In the genomic region with DNA sequence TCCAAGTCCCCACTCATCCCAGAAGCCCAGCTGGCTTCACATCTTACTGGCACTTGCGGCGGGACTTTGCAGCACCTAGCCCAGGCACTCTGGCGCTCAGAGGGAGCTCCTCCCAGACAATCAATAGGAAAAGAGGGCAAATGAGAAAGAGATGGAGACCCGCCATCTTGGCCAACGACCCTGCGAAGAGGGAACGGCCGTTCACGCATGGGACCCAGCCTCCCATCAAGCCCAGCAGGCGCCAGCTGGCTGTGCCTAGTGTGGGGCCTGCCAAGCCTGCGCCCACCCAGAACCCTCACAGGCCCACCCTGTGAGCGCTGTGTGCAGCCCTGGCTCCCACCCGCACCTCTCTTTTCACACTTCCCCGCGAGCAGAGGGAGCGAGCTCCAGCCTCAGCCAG, we compare ENCODE assay signal across 26 cellular contexts.
"Had no signal": no experiment of that assay in that cellular context is flagged by ENCODE, and none has a peak within 500 bp of the region (broad histone marks: within the 10 kb centered on the region; RNA-seq: fewer than 3 reads in every experiment).

No MANE protein-coding gene starts in this region.

- H3K27me3 ChIP-seq: adrenal gland, ascending aorta, breast epithelium, cardiac muscle cell, colonic mucosa had no signal

- H3K4me1 ChIP-seq: adrenal gland, ascending aorta, breast epithelium, colonic mucosa, esophagus squamous epithelium, gastroesophageal sphincter had no signal

- H3K4me3 ChIP-seq: adrenal gland, ascending aorta, breast epithelium, cardiac muscle cell, colonic mucosa, esophagus squamous epithelium, gastroesophageal sphincter had no signal

- ATAC-seq: activated CD4-positive, alpha-beta T cell treated with anti-CD3 and anti-CD28 coated beads for 36 hours; activated naive CD8-positive, alpha-beta T cell treated with anti-CD3 and anti-CD28 coated beads, Interleukin-2, amount 50 U/mL, for 24 hours; activated T-cell treated with anti-CD3 and anti-CD28 coated beads, Interleukin-2, amount 50 U/mL, for 72 hours; gastroesophageal sphincter had no signal

- H3K27ac ChIP-seq: adrenal gland, ascending aorta, breast epithelium, cardiac muscle cell, colonic mucosa, epithelial cell of prostate, esophagus squamous epithelium, gastroesophageal sphincter had no signal

- DNase-seq: activated CD4-positive, alpha-beta memory T cell treated with anti-CD3 and anti-CD28 coated beads for 36 hours; activated CD4-positive, alpha-beta T cell treated with anti-CD3 and anti-CD28 coated beads for 36 hours; activated CD4-positive, alpha-beta T cell treated with anti-CD3 and anti-CD28 coated beads, Interleukin-2, amount 10 ng/mL, durations not matched to agents 24 days and 14 days; activated CD4-positive, CD25-positive, alpha-beta regulatory T cell; activated CD4-positive, CD25-positive, alpha-beta regulatory T cell treated with anti-CD3 and anti-CD28 coated beads, Interleukin-2, amount 50 U/mL, for 72 hours; activated CD8-positive, alpha-beta memory T cell treated with anti-CD3 and anti-CD28 coated beads, Interleukin-2, amount 50 U/mL, for 48 hours; activated naive CD4-positive, alpha-beta T cell treated with anti-CD3 and anti-CD28 coated beads for 36 hours; activated naive CD8-positive, alpha-beta T cell treated with anti-CD3 and anti-CD28 coated beads for 36 hours; activated naive CD8-positive, alpha-beta T cell treated with anti-CD3 and anti-CD28 coated beads, Interleukin-2, amount 50 U/mL, for 24 hours; activated T-cell treated with anti-CD3 and anti-CD28 coated beads for 4 hours; activated T-cell treated with anti-CD3 and anti-CD28 coated beads, Interleukin-2, amount 50 U/mL, for 24 hours; activated T-cell treated with anti-CD3 and anti-CD28 coated beads, Interleukin-2, amount 50 U/mL, for 72 hours; adrenal gland; amygdala; central memory CD4-positive, alpha-beta T cell; cerebellar nuclear complex; colonic mucosa; effector CD8-positive, alpha-beta T cell; esophagus squamous epithelium; foreskin melanocyte; T-helper 2 cell had no signal

- H3K36me3 ChIP-seq: adrenal gland, ascending aorta, breast epithelium, cardiac muscle cell, colonic mucosa, esophagus squamous epithelium, gastroesophageal sphincter had no signal

- H3K9me3 ChIP-seq: adrenal gland, colonic mucosa had no signal
